Comparison of ENCODE assay signal across 1 cellular context in genomic region chr5:91028518-91028956, GRCh38.
TF ChIP-seq lines count a peak whose summit lies in the region.

No MANE protein-coding gene starts in this region.

TF ChIP-seq in K562, 482 proteins besides CTCF, POLR2A, EP300 and RAD21 (continued from another document and continues in another):
- TF ChIP-seq RAD51 (IDR thresholded peaks at IDR 0.05; ENCODE audit: borderline replicate concordance, low read depth) (no peak), GATA2 (CRISPR knock-in tag; IDR thresholded peaks at IDR 0.05) (peak; percentile 31; the same call in 1 of the 2 replicates), NBN (IDR thresholded peaks at IDR 0.05; ENCODE audit: low read depth) (peak; percentile 76; the same call in 1 of the 2 replicates), CREM (IDR thresholded peaks at IDR 0.05; ENCODE audit: low read depth) (peak; percentile 36; the same call in 1 of the 2 replicates), FIP1L1 (IDR thresholded peaks at IDR 0.05; ENCODE audit: low read depth, low read length, poor library complexity, severe bottlenecking) (no peak), MTA3 (IDR thresholded peaks at IDR 0.05; ENCODE audit: borderline replicate concordance) (no peak), CTCFL (IDR thresholded peaks at IDR 0.05; ENCODE audit: borderline replicate concordance, insufficient read depth, low read depth, low read length, poor library complexity, severe bottlenecking) (no peak), PHB2 (IDR thresholded peaks at IDR 0.05; ENCODE audit: low read depth) (no peak), NFATC3 (IDR thresholded peaks at IDR 0.05) (no peak), TCFL5 (CRISPR knock-in tag; conservative IDR thresholded peaks at IDR 0.05) (no peak), POU5F1 (IDR thresholded peaks at IDR 0.05; ENCODE audit: borderline replicate concordance, low read depth, low read length, partially characterized antibody) (no peak), ETS2 (tag; IDR thresholded peaks at IDR 0.05; ENCODE audit: borderline replicate concordance, poor library complexity, severe bottlenecking) (no peak), ZNF408 (CRISPR knock-in tag; IDR thresholded peaks at IDR 0.05; ENCODE audit: low read depth) (no peak), SMAD1 (IDR thresholded peaks at IDR 0.05; ENCODE audit: low read depth, low read length, partially characterized antibody) (no peak), MGA (IDR thresholded peaks at IDR 0.05) (no peak), MCM7 (IDR thresholded peaks at IDR 0.05) (no peak), HMGXB4 (CRISPR knock-in tag; IDR thresholded peaks at IDR 0.05) (no peak), ZNF133 (CRISPR knock-in tag; IDR thresholded peaks at IDR 0.05) (no peak), TGIF2 (CRISPR knock-in tag; IDR thresholded peaks at IDR 0.05) (no peak), FOXJ3 (CRISPR knock-in tag; IDR thresholded peaks at IDR 0.05) (no peak), ZNF444 (CRISPR knock-in tag; IDR thresholded peaks at IDR 0.05) (no peak), ZNF277 (CRISPR knock-in tag; IDR thresholded peaks at IDR 0.05; ENCODE audit: borderline replicate concordance) (no peak), MBD2 (IDR thresholded peaks at IDR 0.05; ENCODE audit: borderline replicate concordance, low read depth) (no peak), RCOR1 (IDR thresholded peaks at IDR 0.05; ENCODE audit: borderline replicate concordance in 1 of 2, low read depth in 2 of 2, low read length in 2 of 2) (peak in 1 of 2 experiments; percentile 97; a peak in 2 of 4 replicates), DDX20 (tag; IDR thresholded peaks at IDR 0.05; ENCODE audit: low read depth) (no peak), ELK1 (CRISPR knock-in tag; IDR thresholded peaks at IDR 0.05) (no peak), ARID1B (IDR thresholded peaks at IDR 0.05) (peak; percentile 87), ATF7 (IDR thresholded peaks at IDR 0.05) (0 out of 2 replicates have a peak, but pooled peaks have one; percentile 27), ZBTB34 (CRISPR knock-in tag; IDR thresholded peaks at IDR 0.05) (no peak), ZNF174 (CRISPR knock-in tag; IDR thresholded peaks at IDR 0.05) (no peak), SNAPC5 (CRISPR knock-in tag; IDR thresholded peaks at IDR 0.05) (no peak), PPARD (CRISPR knock-in tag; IDR thresholded peaks at IDR 0.05) (no peak), ZNF512 (tag; IDR thresholded peaks at IDR 0.05) (no peak), HES1 (IDR thresholded peaks at IDR 0.05; ENCODE audit: low read depth) (no peak), SETDB1 (IDR thresholded peaks at IDR 0.05; ENCODE audit: low read length) (no peak), DACH1 (IDR thresholded peaks at IDR 0.05; ENCODE audit: partially characterized antibody) (no peak), ZNF121 (CRISPR knock-in tag; conservative IDR thresholded peaks at IDR 0.05) (no peak), NFYB (IDR thresholded peaks at IDR 0.05; ENCODE audit: extremely low read depth, insufficient read length) (no peak), HNRNPL (IDR thresholded peaks at IDR 0.05; ENCODE audit: low read depth, low read length) (no peak)
